In genomic region chr17:81934098-81934757, GRCh38 we compare ENCODE assay signal across 33 cellular contexts. TPM values are rescaled to one million over a fixed set of nuclear protein-coding genes. Genes with fewer than 3 reads are reported as not detected.
DNase-seq lines count a peak whose midpoint lies in the region; ATAC-seq and TF ChIP-seq lines count a peak whose summit lies in the region.
"Had no signal": no experiment of that assay in that cellular context is flagged by ENCODE, and none has a peak within 500 bp of the region (broad histone marks: within the 10 kb centered on the region; RNA-seq: fewer than 3 reads in every experiment).

No MANE protein-coding gene starts in this region.

- H2AFZ ChIP-seq in neuronal stem cell (ENCODE audit: low read length), result no peak overlapping the region

- no peak for DNase-seq in activated naive CD4-positive, alpha-beta T cell treated with Interleukin-2 at 50 U/mL for 16 hours
- DNase-seq in neuronal stem cell (ENCODE audit: low spot score) (no peak), A673 (ENCODE audit: low spot score) (no peak), psoas muscle (no peak), NCI-H1417 (lab: John Stamatoyannopoulos, UW) (no peak)
- DNase-seq: activated CD4-positive, alpha-beta T cell treated with anti-CD3 and anti-CD28 coated beads for 4 hours; activated CD8-positive, alpha-beta memory T cell treated with anti-CD3 and anti-CD28 coated beads, Interleukin-2, amount 10 ng/mL, durations not matched to agents 7 days and 5 days; activated naive CD8-positive, alpha-beta T cell treated with anti-CD3 and anti-CD28 coated beads, Interleukin-2, amount 10 ng/mL, durations not matched to agents 7 days and 5 days; effector memory CD8-positive, alpha-beta T cell; erythroblast; GDM1; HCEC 1CT; immature natural killer cell; IMR-90; NCI-H146; NCI-H2107; NCI-H748 treated with DMSO at 0.1 percent for 48 hours; SHP77 treated with DMSO at 0.1 percent for 48 hours; sigmoid colon; stimulated activated CD4-positive, alpha-beta T cell treated with anti-CD3 and anti-CD28 coated beads, Interleukin-4, amount 100 ng/mL, for 4 hours; T1000 had no signal

- H3K4ac ChIP-seq in neuronal stem cell (ENCODE audit: low read length), result no peak overlapping the region

- no peak overlapping the region for H2BK120ac ChIP-seq in neuronal stem cell (ENCODE audit: low read depth, low read length)

- H3K36me3 Mint-ChIP-seq in activated naive CD4-positive, alpha-beta T cell treated with anti-CD3 and anti-CD28 coated beads, Interleukin-2, amount 50 U/mL, for 24 hours, result peaks cover 2% of the 10 kb centered on the region
- no peaks in the 10 kb centered on the region for H3K36me3 Mint-ChIP-seq in brain
- H3K36me3 Mint-ChIP-seq: activated CD8-positive, alpha-beta memory T cell treated with anti-CD3 and anti-CD28 coated beads, Interleukin-2, amount 10 ng/mL, durations not matched to agents 7 days and 5 days; activated naive CD8-positive, alpha-beta T cell treated with anti-CD3 and anti-CD28 coated beads, Interleukin-2, amount 10 ng/mL, durations not matched to agents 7 days and 5 days; immature natural killer cell; memory B cell had no signal

- no peak overlapping the region for H2AK5ac ChIP-seq in neuronal stem cell (ENCODE audit: low read depth, low read length)

- peaks cover 16% of the 10 kb centered on the region for H3K79me1 ChIP-seq in neuronal stem cell (ENCODE audit: low read depth, low read length)

- ATAC-seq in psoas muscle, result no peak
- ATAC-seq: activated CD8-positive, alpha-beta memory T cell treated with anti-CD3 and anti-CD28 coated beads, Interleukin-2, amount 10 ng/mL, durations not matched to agents 7 days and 5 days; left lobe of liver had no signal

- no peak overlapping the region for H3K27ac Mint-ChIP-seq in activated naive CD4-positive, alpha-beta T cell treated with anti-CD3 and anti-CD28 coated beads, Interleukin-2, amount 50 U/mL, for 24 hours
- H3K27ac Mint-ChIP-seq in brain, result peak overlapping the region in 1 of 5 experiments; percentile 80
- H3K27ac Mint-ChIP-seq: activated CD8-positive, alpha-beta memory T cell treated with anti-CD3 and anti-CD28 coated beads, Interleukin-2, amount 10 ng/mL, durations not matched to agents 7 days and 5 days; activated naive CD8-positive, alpha-beta T cell treated with anti-CD3 and anti-CD28 coated beads, Interleukin-2, amount 10 ng/mL, durations not matched to agents 7 days and 5 days; effector memory CD8-positive, alpha-beta T cell; immature natural killer cell; memory B cell; progenitor cell of endocrine pancreas had no signal

- BruUV-seq in A673 (replicated peaks; lab: Mats Ljungman, UMichigan), result no TSS peak

- TF ChIP-seq CTCF in HEK293 (tag by site-specific recombination; IDR thresholded peaks at IDR 0.05) (no peak), brain (conservative IDR thresholded peaks at IDR 0.05) (no peak), A673 (conservative IDR thresholded peaks at IDR 0.05; ENCODE audit: low read depth, low read length) (no peak), psoas muscle (IDR thresholded peaks at IDR 0.05) (no peak)

- no CpG with 5 or more reads among the region's 23 CpGs for WGBS in neuronal stem cell (ENCODE audit: extremely low coverage in 2 of 2, insufficient read length in 2 of 2, insufficient replicate concordance in 1 of 2), 2 donors
- WGBS in psoas muscle, 3 donors, result 77 to 87% (median 80%) methylated on average over 23 of the region's 23 CpGs

- intact Hi-C loops in A673 (cut with micrococcal nuclease; ENCODE audit: unreplicated experiment) (no loop called here), psoas muscle (cut with DNase I) (no loop called here)

- H3K23ac ChIP-seq in neuronal stem cell (ENCODE audit: low read depth, low read length, poor library complexity), result no peak overlapping the region

- no peak overlapping the region for H3K9ac ChIP-seq in neuronal stem cell (ENCODE audit: low read depth, low read length, poor library complexity)

- CTCF ChIA-PET in HEK293 (lab: Yijun Ruan, JAX), result interaction anchor here (0.6 to 1.0 kb wide), 3 partner anchors 18 to 85 kb away, joined by 3 read pairs; no protein-coding TSS in a partner anchor
- CTCF ChIA-PET in A673 (lab: Charles Lee), result no interaction called here

- H3K27me3 ChIP-seq in neuronal stem cell (ENCODE audit: control insufficient read depth in 3 of 3, insufficient read depth in 3 of 3, low read depth in 1 of 3, low read length in 3 of 3) (peaks cover 0 to 3% (median 0%) of the 10 kb centered on the region in 3 experiments), A673 (replicated peaks; ENCODE audit: insufficient read depth, low read depth, low read length, poor library complexity) (no peaks in the 10 kb centered on the region), psoas muscle (ENCODE audit: insufficient read depth in 3 of 3, low read length in 2 of 3) (no peaks in the 10 kb centered on the region)
- H3K27me3 ChIP-seq: ascending aorta had no signal

- peak overlapping the region; percentile 44 for H2BK5ac ChIP-seq in neuronal stem cell (ENCODE audit: low read length)

- no peak overlapping the region for H3K4me2 ChIP-seq in neuronal stem cell (ENCODE audit: insufficient read depth, low read length, poor library complexity, severe bottlenecking)

- no peak overlapping the region for H3K18ac ChIP-seq in neuronal stem cell (ENCODE audit: low read length)

- no peak overlapping the region for H4K8ac ChIP-seq in neuronal stem cell (ENCODE audit: low read depth, low read length)

- H3K9me3 Mint-ChIP-seq in activated naive CD4-positive, alpha-beta T cell treated with anti-CD3 and anti-CD28 coated beads, Interleukin-2, amount 50 U/mL, for 24 hours, result no peaks in the 10 kb centered on the region
- H3K9me3 Mint-ChIP-seq in brain, result peaks cover 0 to 2% (median 0%) of the 10 kb centered on the region in 5 experiments
- H3K9me3 Mint-ChIP-seq: activated naive CD8-positive, alpha-beta T cell treated with anti-CD3 and anti-CD28 coated beads, Interleukin-2, amount 10 ng/mL, durations not matched to agents 7 days and 5 days; effector memory CD8-positive, alpha-beta T cell; immature natural killer cell; memory B cell had no signal

- H3K4me3 ChIP-seq in HEK293 (ENCODE audit: low read depth, low read length), result no peak overlapping the region
- H3K4me3 ChIP-seq in neuronal stem cell (ENCODE audit: low read length in 2 of 2), result no peak overlapping the region
- H3K4me3 ChIP-seq in A673 (ENCODE audit: low read depth, low read length, poor library complexity, severe bottlenecking), result no peak overlapping the region
- H3K4me3 ChIP-seq in psoas muscle, result no peak overlapping the region
- H3K4me3 ChIP-seq: ascending aorta; BLaER1 treated with 17β-estradiol and CSF1 and Interleukin-3, amounts not matched to agents 10 nM and 100 nM; sigmoid colon; tibial nerve had no signal

- H3K4me1 ChIP-seq in HEK293 (ENCODE audit: control insufficient read depth, insufficient read depth, low read length), result no peaks in the 10 kb centered on the region; the same call in 1 of the 2 replicates
- peaks cover 5 to 6% of the 10 kb centered on the region in 2 donors for H3K4me1 ChIP-seq in neuronal stem cell (ENCODE audit: control insufficient read depth in 2 of 2, insufficient read depth in 1 of 2, low read depth in 1 of 2, low read length in 2 of 2)
- peaks cover 8% of the 10 kb centered on the region for H3K4me1 ChIP-seq in A673 (ENCODE audit: insufficient read depth, low read length, poor library complexity, severe bottlenecking)
- peaks cover 23% of the 10 kb centered on the region for H3K4me1 ChIP-seq in psoas muscle

- H3K14ac ChIP-seq in neuronal stem cell (ENCODE audit: low read length), result no peak overlapping the region

- H3K27me3 Mint-ChIP-seq in activated naive CD4-positive, alpha-beta T cell treated with anti-CD3 and anti-CD28 coated beads, Interleukin-2, amount 50 U/mL, for 24 hours, result peaks cover 3% of the 10 kb centered on the region
- H3K27me3 Mint-ChIP-seq in brain, result no peaks in the 10 kb centered on the region
- H3K27me3 Mint-ChIP-seq: activated CD8-positive, alpha-beta memory T cell treated with anti-CD3 and anti-CD28 coated beads, Interleukin-2, amount 10 ng/mL, durations not matched to agents 7 days and 5 days; activated naive CD8-positive, alpha-beta T cell treated with anti-CD3 and anti-CD28 coated beads, Interleukin-2, amount 10 ng/mL, durations not matched to agents 7 days and 5 days had no signal

- no peak overlapping the region for H3K27ac ChIP-seq in HEK293 (ENCODE audit: extremely low read depth, low read depth, low read length)
- H3K27ac ChIP-seq in neuronal stem cell (replicated peaks; ENCODE audit: low read length), result no peak overlapping the region
- H3K27ac ChIP-seq in A673 (ENCODE audit: low read depth, low read length, poor library complexity, severe bottlenecking), result no peak overlapping the region
- H3K27ac ChIP-seq in psoas muscle, result no peak overlapping the region
- H3K27ac ChIP-seq: ascending aorta; BLaER1 treated with 17β-estradiol and CSF1 and Interleukin-3, amounts not matched to agents 10 nM and 100 nM; sigmoid colon; tibial nerve; VCaP had no signal

- H3K36me3 ChIP-seq in HEK293 (ENCODE audit: control insufficient read depth in 2 of 2, insufficient read depth in 1 of 2, low read length in 2 of 2) (peaks cover 0 to 13% of the 10 kb centered on the region in 2 experiments; a peak in 1 of 3 replicates), neuronal stem cell (replicated peaks in 1 of 2; ENCODE audit: control insufficient read depth in 2 of 2, insufficient read depth in 2 of 2, low read length in 2 of 2) (peaks cover 6 to 29% of the 10 kb centered on the region in 2 donors), A673 (ENCODE audit: insufficient read depth, low read length, poor library complexity, severe bottlenecking) (peaks cover 11% of the 10 kb centered on the region), psoas muscle (ENCODE audit: insufficient read depth in 1 of 2, low read depth in 1 of 2) (peaks cover 0 to 6% of the 10 kb centered on the region in 2 donors)
- H3K36me3 ChIP-seq: ascending aorta, sigmoid colon, tibial nerve had no signal

- POLR2A ChIA-PET in HEK293 (lab: Yijun Ruan, JAX), result interaction anchor here (0.9 to 1.8 kb wide), 2 partner anchors 10 kb away, joined by 3 to 5 read pairs; no protein-coding TSS in a partner anchor
- POLR2A ChIA-PET in A673 (lab: Charles Lee; ENCODE audit: low non-redundant PET), result interaction anchor here (0.6 kb wide), 1 partner anchor 320 kb away, joined by 3 read pairs; no protein-coding TSS in a partner anchor

- peak overlapping the region; percentile 26 for H3K4me3 Mint-ChIP-seq in activated naive CD4-positive, alpha-beta T cell treated with anti-CD3 and anti-CD28 coated beads, Interleukin-2, amount 50 U/mL, for 24 hours
- H3K4me3 Mint-ChIP-seq in brain, result peak overlapping the region in 3 of 5 experiments; percentile 38 to 58 (median 52)
- H3K4me3 Mint-ChIP-seq: activated CD8-positive, alpha-beta memory T cell treated with anti-CD3 and anti-CD28 coated beads, Interleukin-2, amount 10 ng/mL, durations not matched to agents 7 days and 5 days; activated naive CD8-positive, alpha-beta T cell treated with anti-CD3 and anti-CD28 coated beads, Interleukin-2, amount 10 ng/mL, durations not matched to agents 7 days and 5 days; effector memory CD8-positive, alpha-beta T cell; immature natural killer cell; memory B cell had no signal

- H4K91ac ChIP-seq in neuronal stem cell (ENCODE audit: low read depth, low read length, poor library complexity), result no peak overlapping the region

- H2BK12ac ChIP-seq in neuronal stem cell (ENCODE audit: low read length), result no peak overlapping the region

- peaks cover 12% of the 10 kb centered on the region for H3K4me1 Mint-ChIP-seq in activated naive CD4-positive, alpha-beta T cell treated with anti-CD3 and anti-CD28 coated beads, Interleukin-2, amount 50 U/mL, for 24 hours
- H3K4me1 Mint-ChIP-seq in brain, result peaks cover 37% of the 10 kb centered on the region

- H3K9me3 ChIP-seq in HEK293 (ENCODE audit: control insufficient read depth, insufficient read depth, low read depth, low read length) (no peaks in the 10 kb centered on the region), neuronal stem cell (replicated peaks in 1 of 2; ENCODE audit: control insufficient read depth in 2 of 2, insufficient read depth in 1 of 2, low read depth in 1 of 2, low read length in 2 of 2) (no peaks in the 10 kb centered on the region), A673 (ENCODE audit: low read depth, low read length, poor library complexity, severe bottlenecking) (no peaks in the 10 kb centered on the region), psoas muscle (no peaks in the 10 kb centered on the region)
- H3K9me3 ChIP-seq: ascending aorta; BLaER1 treated with 17β-estradiol and CSF1 and Interleukin-3, amounts not matched to agents 10 nM and 100 nM; sigmoid colon; tibial nerve had no signal

- no peak overlapping the region for H2BK15ac ChIP-seq in neuronal stem cell (ENCODE audit: low read length)

RNA-seq across cellular contexts. Expression of gene PYCR1, which starts 2.9 kb away (rescaled TPM):
- polyA plus RNA-seq in brain (ENCODE audit: insufficient read depth, low read depth, low replicate concordance) (63.9 TPM), psoas muscle (10 to 100 TPM in 2 of 3 donors, 1 to 10 TPM in 1; 8.3 to 23.2 (median 15.2) TPM)
- 53.9 TPM for polyA plus RNA-seq in neuronal stem cell (2013, experiment 1 of 2)
- 52.1 TPM for polyA plus RNA-seq in neuronal stem cell (2013, experiment 2 of 2)
- total RNA-seq in A673 (2021) (75.5 and 108 TPM in 2 replicates), psoas muscle (10 to 100 TPM in 2 of 4 donors, 1 to 10 TPM in 2; 5.4 to 12.5 (median 9.5) TPM)

RNA-seq across cellular contexts. Expression of gene MAFG, which starts 6.7 kb away (rescaled TPM):
- polyA plus RNA-seq in brain (ENCODE audit: insufficient read depth, low read depth, low replicate concordance), result 19.6 TPM
- 16.1 TPM for polyA plus RNA-seq in neuronal stem cell (2013, experiment 1 of 2)
- 17.2 TPM for polyA plus RNA-seq in neuronal stem cell (2013, experiment 2 of 2)
- 46.7 and 49.7 TPM in 2 replicates for total RNA-seq in A673 (2021)
- total RNA-seq in psoas muscle, result 10 to 100 TPM; 43.1 to 74.2 (median 53.7) TPM
- polyA plus RNA-seq in psoas muscle, result 10 to 100 TPM; 21.6 to 73.7 (median 26.6) TPM

RNA-seq across cellular contexts. Expression of gene MYADML2, which starts 12.8 kb away (rescaled TPM):
- polyA plus RNA-seq in brain (ENCODE audit: insufficient read depth, low read depth, low replicate concordance) (1.1 TPM), psoas muscle (10 to 100 TPM in 1 of 3 donors, 1 to 10 TPM in 1, under 1 TPM in 1; 0.47 to 95.8 (median 9.1) TPM)
- polyA plus RNA-seq in neuronal stem cell (2013, experiment 1 of 2), result 0.03 TPM
- 0.03 TPM for polyA plus RNA-seq in neuronal stem cell (2013, experiment 2 of 2)
- total RNA-seq in A673 (2021) (not detected in 2 replicates), psoas muscle (10 to 100 TPM in 3 of 4 donors, 1 to 10 TPM in 1; 9.7 to 58.0 (median 13.4) TPM)
- total RNA-seq: activated CD8-positive, alpha-beta memory T cell treated with anti-CD3 and anti-CD28 coated beads, Interleukin-2, amount 10 ng/mL, durations not matched to agents 7 days and 5 days; activated naive CD8-positive, alpha-beta T cell treated with anti-CD3 and anti-CD28 coated beads, Interleukin-2, amount 10 ng/mL, durations not matched to agents 7 days and 5 days; ascending aorta; glomerular endothelial cell; IMR-90; left lobe of liver; progenitor cell of endocrine pancreas; sigmoid colon; tibial nerve had no signal
- polyA plus RNA-seq: AG04450, immature natural killer cell, IMR-90, sigmoid colon had no signal

RNA-seq across cellular contexts. Expression of gene SIRT7, which starts 16.3 kb away (rescaled TPM):
- polyA plus RNA-seq in brain (ENCODE audit: insufficient read depth, low read depth, low replicate concordance), result 15.7 TPM
- 5.2 TPM for polyA plus RNA-seq in neuronal stem cell (2013, experiment 1 of 2)
- 5.1 TPM for polyA plus RNA-seq in neuronal stem cell (2013, experiment 2 of 2)
- 34.8 and 36.6 TPM in 2 replicates for total RNA-seq in A673 (2021)
- 10 to 100 TPM in 1 of 4 donors, 1 to 10 TPM in 3; 3.9 to 10.2 (median 6.3) TPM for total RNA-seq in psoas muscle
- 10 to 100 TPM in 2 of 3 donors, 1 to 10 TPM in 1; 5.7 to 14.2 (median 10.4) TPM for polyA plus RNA-seq in psoas muscle

RNA-seq across cellular contexts. Expression of gene PCYT2, which starts 23.0 kb away (rescaled TPM):
- polyA plus RNA-seq in brain (ENCODE audit: insufficient read depth, low read depth, low replicate concordance), result 49.3 TPM
- 16.8 TPM for polyA plus RNA-seq in neuronal stem cell (2013, experiment 1 of 2)
- polyA plus RNA-seq in neuronal stem cell (2013, experiment 2 of 2), result 15.9 TPM
- total RNA-seq in A673 (2021), result 55.4 and 58.3 TPM in 2 replicates
- 10 to 100 TPM; 10.2 to 26.9 (median 19.2) TPM for total RNA-seq in psoas muscle
- 10 to 100 TPM; 13.2 to 14.1 (median 13.3) TPM for polyA plus RNA-seq in psoas muscle

Comparison
In these comparisons a context has a peak if more than half of its experiments do, and no peak if none do; other contexts are left out.
1. RNA of gene MYADML2, which starts 12.8 kb away (total RNA-seq): 9.7 to 58.0 TPM in psoas muscle; not detected in A673; every median in the first group is over 10 times any median in the second.